In genomic region chr15:57306305-57306943, GRCh38 we compare ENCODE assay signal across 8 cellular contexts.
DNase-seq lines count a peak whose midpoint lies in the region; ATAC-seq and TF ChIP-seq lines count a peak whose summit lies in the region.

No MANE protein-coding gene starts in this region.

- H2AFZ ChIP-seq in trophoblast cell (ENCODE audit: insufficient read depth, low read length, poor library complexity), result peak overlapping the region; percentile 46

- intact Hi-C loops in cardiac septum (cut with DNase I), result loop anchor here (1.0 to 10.0 kb wide), 4 partner anchors 160 to 814 kb away; partner anchors contain the start of gene TCF12

- no peak overlapping the region for H2BK12ac ChIP-seq in trophoblast cell (ENCODE audit: low read length)

- TF ChIP-seq EP300 in tibial nerve (IDR thresholded peaks at IDR 0.05), result no peak

- TF ChIP-seq CTCF in tibial nerve (IDR thresholded peaks at IDR 0.05), result peak; percentile 77 to 94 (median 88)

- H3K9me3 Mint-ChIP-seq in activated naive CD8-positive, alpha-beta T cell (ENCODE audit: low read depth), result no peaks in the 10 kb centered on the region

- H3K14ac ChIP-seq in trophoblast cell (ENCODE audit: low read length), result peak overlapping the region; percentile 49

- H3K79me2 ChIP-seq in trophoblast cell (ENCODE audit: control insufficient read depth, insufficient read depth, low read length, poor library complexity), result no peaks in the 10 kb centered on the region

- H3K9me3 ChIP-seq in trophoblast cell (ENCODE audit: insufficient read depth, low read depth, low read length) (no peaks in the 10 kb centered on the region), tibial nerve (no peaks in the 10 kb centered on the region)

- H3K36me3 Mint-ChIP-seq in activated naive CD8-positive, alpha-beta T cell, result no peaks in the 10 kb centered on the region

- H3K27me3 ChIP-seq in trophoblast cell (ENCODE audit: insufficient read depth, low read length) (no peaks in the 10 kb centered on the region), tibial nerve (no peaks in the 10 kb centered on the region)

- peak; percentile 56 for ATAC-seq in GM21737 (IDR thresholded peaks at IDR 0.05; ENCODE audit: unreplicated experiment)

- H3K27ac ChIP-seq in trophoblast cell (ENCODE audit: low read depth, low read length) (no peak overlapping the region), tibial nerve (peak overlapping the region in 3 of 4 donors; percentile 24 to 69 (median 57))

- peaks cover 4% of the 10 kb centered on the region for H3K79me1 ChIP-seq in trophoblast cell (ENCODE audit: low read length)

- H3K9ac ChIP-seq in trophoblast cell (ENCODE audit: low read length), result peak overlapping the region; percentile 19

- peak overlapping the region; percentile 45 for H4K8ac ChIP-seq in trophoblast cell (ENCODE audit: low read depth, low read length)

- whole genome bisulfite sequencing in trophoblast cell (ENCODE audit: extremely low coverage, insufficient coverage, insufficient read length), result no CpG with 5 or more reads among the region's 42 CpGs
- 2% methylated on average over 39 to 42 of the region's 42 CpGs for WGBS in tibial nerve, 2 donors

- H2BK5ac ChIP-seq in trophoblast cell (ENCODE audit: low read depth, low read length, poor library complexity), result no peak overlapping the region

- DNase-seq in DMS 273 (lab: John Stamatoyannopoulos, UW; ENCODE audit: unreplicated experiment) (peak; percentile 88), M059J (ENCODE audit: low read depth) (peak; percentile 71), SKM-1 treated with dmso at 0.1 percent for 144 hours (lab: John Stamatoyannopoulos, UW; ENCODE audit: unreplicated experiment) (peak; percentile 61), cardiac septum (ENCODE audit: low spot score) (peak; percentile 94), trophoblast cell (peak; percentile 58 to 90), tibial nerve (ENCODE audit: low spot score in 2 of 2) (peak; percentile 91 to 95)

- no peak overlapping the region for H2AK5ac ChIP-seq in trophoblast cell (ENCODE audit: low read length)

- H3K23ac ChIP-seq in trophoblast cell (ENCODE audit: low read length), result no peak overlapping the region

- H3K36me3 ChIP-seq in trophoblast cell (ENCODE audit: control insufficient read depth in 1 of 2, insufficient read depth in 2 of 2, low read length in 2 of 2), result no peaks in the 10 kb centered on the region
- H3K36me3 ChIP-seq in tibial nerve, result no peaks in the 10 kb centered on the region

- H3K4ac ChIP-seq in trophoblast cell (ENCODE audit: low read depth, low read length), result no peak overlapping the region

- H3K27ac Mint-ChIP-seq in activated naive CD8-positive, alpha-beta T cell, result no peak overlapping the region

- peaks cover 1% of the 10 kb centered on the region for H3K27me3 Mint-ChIP-seq in activated naive CD8-positive, alpha-beta T cell

- no peaks in the 10 kb centered on the region for H3K4me1 Mint-ChIP-seq in activated naive CD8-positive, alpha-beta T cell (ENCODE audit: low read depth)

- H2BK120ac ChIP-seq in trophoblast cell (ENCODE audit: insufficient read depth, low read length, poor library complexity), result no peak overlapping the region

- H3K4me2 ChIP-seq in trophoblast cell (ENCODE audit: low read length), result peak overlapping the region; percentile 88

- peak overlapping the region; percentile 53 for H3K4me3 Mint-ChIP-seq in activated naive CD8-positive, alpha-beta T cell

- H3K4me3 ChIP-seq in trophoblast cell (ENCODE audit: low read depth, low read length) (peak overlapping the region; percentile 67), tibial nerve (peak overlapping the region; percentile 40 to 55 (median 52))

- H4K91ac ChIP-seq in trophoblast cell (ENCODE audit: low read depth, low read length), result peak overlapping the region; percentile 22

- H3K4me1 ChIP-seq in trophoblast cell (ENCODE audit: control insufficient read depth in 1 of 2, insufficient read depth in 2 of 2, low read length in 2 of 2) (peaks cover 0 to 3% of the 10 kb centered on the region in 2 experiments), tibial nerve (peaks cover 0 to 22% (median 2%) of the 10 kb centered on the region in 4 donors)

- H4K12ac ChIP-seq in trophoblast cell (ENCODE audit: low read depth, low read length), result peak overlapping the region; percentile 50

- no peak overlapping the region for H3K18ac ChIP-seq in trophoblast cell (ENCODE audit: low read length)

- TF ChIP-seq POLR2A in tibial nerve (IDR thresholded peaks at IDR 0.05), result no peak
